In genomic region chr2:223696719-223697118, GRCh38 we compare ENCODE assay signal across 15 cellular contexts.
DNase-seq lines count a peak whose midpoint lies in the region; ATAC-seq and TF ChIP-seq lines count a peak whose summit lies in the region.
"Had no signal": no experiment of that assay in that cellular context is flagged by ENCODE, and none has a peak within 500 bp of the region (broad histone marks: within the 10 kb centered on the region; RNA-seq: fewer than 3 reads in every experiment).

No MANE protein-coding gene starts in this region.

- no peak for TF ChIP-seq EP300 in gastroesophageal sphincter (IDR thresholded peaks at IDR 0.05)

- DNase-seq in DMS153 (lab: John Stamatoyannopoulos, UW) (peak; percentile 81), NCI-H2029 (lab: John Stamatoyannopoulos, UW) (peak; percentile 51), left lung (no peak), NCI-H82 treated with DMSO at 0.1 percent for 48 hours (lab: John Stamatoyannopoulos, UW; ENCODE audit: unreplicated experiment) (no peak)
- DNase-seq: activated CD4-positive, alpha-beta T cell treated with anti-CD3 and anti-CD28 coated beads, Interleukin-2, amount 50 U/mL, for 48 hours; activated naive CD8-positive, alpha-beta T cell treated with anti-CD3 and anti-CD28 coated beads, Interleukin-2, amount 10 ng/mL, durations not matched to agents 7 days and 5 days; CD4-positive, alpha-beta memory T cell; effector memory CD4-positive, alpha-beta T cell; stimulated activated naive CD4-positive, alpha-beta T cell had no signal

- 25 to 71% methylated on average over 1 of the region's 1 CpG for WGBS in gastroesophageal sphincter (ENCODE audit: low coverage in 1 of 2), 2 donors

- peaks cover 18% of the 10 kb centered on the region for H3K27me3 Mint-ChIP-seq in activated T-helper 17 cell treated with anti-CD3 and anti-CD28 coated beads, Interleukin-2, amount 50 U/mL, for 72 hours

- no peaks in the 10 kb centered on the region for H3K36me3 ChIP-seq in left lung
- no peaks in the 10 kb centered on the region for H3K36me3 ChIP-seq in gastroesophageal sphincter

- TF ChIP-seq CTCF in left lung (IDR thresholded peaks at IDR 0.05) (no peak), gastroesophageal sphincter (IDR thresholded peaks at IDR 0.05) (no peak)

- intact Hi-C loops in left lung (cut with DNase I) = no loop called here

- no peaks in the 10 kb centered on the region for H3K9me3 Mint-ChIP-seq in activated T-helper 17 cell treated with anti-CD3 and anti-CD28 coated beads, Interleukin-2, amount 50 U/mL, for 72 hours
- H3K9me3 Mint-ChIP-seq: activated naive CD8-positive, alpha-beta T cell treated with anti-CD3 and anti-CD28 coated beads, Interleukin-2, amount 10 ng/mL, durations not matched to agents 7 days and 5 days; neural crest cell had no signal

- H3K27me3 ChIP-seq in left lung = no peaks in the 10 kb centered on the region
- H3K27me3 ChIP-seq in gastroesophageal sphincter = no peaks in the 10 kb centered on the region

- no peaks in the 10 kb centered on the region for H3K36me3 Mint-ChIP-seq in activated T-helper 17 cell treated with anti-CD3 and anti-CD28 coated beads, Interleukin-2, amount 50 U/mL, for 72 hours (ENCODE audit: low read depth)
- H3K36me3 Mint-ChIP-seq: activated naive CD8-positive, alpha-beta T cell treated with anti-CD3 and anti-CD28 coated beads, Interleukin-2, amount 10 ng/mL, durations not matched to agents 7 days and 5 days; CD4-positive, alpha-beta memory T cell had no signal

- H3K27ac Mint-ChIP-seq in activated T-helper 17 cell treated with anti-CD3 and anti-CD28 coated beads, Interleukin-2, amount 50 U/mL, for 72 hours = no peak overlapping the region
- H3K27ac Mint-ChIP-seq: activated naive CD8-positive, alpha-beta T cell treated with anti-CD3 and anti-CD28 coated beads, Interleukin-2, amount 10 ng/mL, durations not matched to agents 7 days and 5 days; CD4-positive, alpha-beta memory T cell had no signal

- H3K4me1 ChIP-seq in left lung (no peaks in the 10 kb centered on the region), gastroesophageal sphincter (no peaks in the 10 kb centered on the region)

- no peaks in the 10 kb centered on the region for H3K9me3 ChIP-seq in left lung
- H3K9me3 ChIP-seq in gastroesophageal sphincter = no peaks in the 10 kb centered on the region

- ATAC-seq in activated T-helper 17 cell treated with anti-CD3 and anti-CD28 coated beads, Interleukin-2, amount 50 U/mL, for 72 hours (replicated peaks) = peak; percentile 55
- ATAC-seq in left lung (peak; percentile 93), HG03342 (IDR thresholded peaks at IDR 0.05; ENCODE audit: unreplicated experiment) (no peak), gastroesophageal sphincter (no peak), HG02588 (IDR thresholded peaks at IDR 0.05; ENCODE audit: unreplicated experiment) (no peak)
- ATAC-seq: GM12878 had no signal

- H3K4me3 ChIP-seq in left lung (no peak overlapping the region), gastroesophageal sphincter (no peak overlapping the region)
- H3K4me3 ChIP-seq: GM12878 had no signal

- no peaks in the 10 kb centered on the region for H3K4me1 Mint-ChIP-seq in activated T-helper 17 cell treated with anti-CD3 and anti-CD28 coated beads, Interleukin-2, amount 50 U/mL, for 72 hours
- H3K4me1 Mint-ChIP-seq: activated naive CD8-positive, alpha-beta T cell treated with anti-CD3 and anti-CD28 coated beads, Interleukin-2, amount 10 ng/mL, durations not matched to agents 7 days and 5 days had no signal

- TF ChIP-seq POLR2A in gastroesophageal sphincter (IDR thresholded peaks at IDR 0.05) = no peak

- H3K27ac ChIP-seq in left lung (no peak overlapping the region), gastroesophageal sphincter (no peak overlapping the region)

- H3K4me3 Mint-ChIP-seq in activated T-helper 17 cell treated with anti-CD3 and anti-CD28 coated beads, Interleukin-2, amount 50 U/mL, for 72 hours = no peak overlapping the region
- H3K4me3 Mint-ChIP-seq: activated naive CD8-positive, alpha-beta T cell treated with anti-CD3 and anti-CD28 coated beads, Interleukin-2, amount 10 ng/mL, durations not matched to agents 7 days and 5 days; neural crest cell had no signal

Comparison
In these comparisons a context has a peak if more than half of its experiments do, and no peak if none do; other contexts are left out.
1. DNase-seq: peak in DMS153 (single experiment) and NCI-H2029 (single experiment); none in left lung (0 of 2) and NCI-H82 treated with DMSO at 0.1 percent for 48 hours (single experiment).
2. ATAC-seq: peak in activated T-helper 17 cell treated with anti-CD3 and anti-CD28 coated beads, Interleukin-2, amount 50 U/mL, for 72 hours (single experiment) and left lung (single experiment); none in HG03342 (single experiment), gastroesophageal sphincter (single experiment) and HG02588 (single experiment).